In the genomic region with DNA sequence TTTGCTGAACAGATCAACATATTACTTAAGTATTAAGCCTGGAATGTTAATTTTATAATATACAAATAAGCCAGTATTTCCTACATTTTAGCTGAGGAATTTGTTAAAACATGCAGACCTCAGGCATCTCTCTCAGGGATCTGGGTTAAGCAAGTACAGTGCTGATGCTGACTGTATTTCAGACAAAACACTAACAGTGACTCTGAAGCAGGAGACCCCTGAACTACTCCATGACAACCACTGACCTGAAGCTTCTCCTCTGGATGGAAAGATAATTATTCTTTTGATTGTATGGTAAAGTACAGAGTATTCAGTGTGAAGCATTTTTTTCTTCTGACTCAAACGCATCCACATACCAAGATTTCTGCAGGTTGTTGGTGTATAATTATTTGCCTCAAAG, we compare ENCODE assay signal across 22 cellular contexts.
"Had no signal": no experiment of that assay in that cellular context is flagged by ENCODE, and none has a peak within 500 bp of the region (broad histone marks: within the 10 kb centered on the region; RNA-seq: fewer than 3 reads in every experiment).

No MANE protein-coding gene starts in this region.

- H3K4me3 ChIP-seq: gastrocnemius medialis, lower lobe of right lung, right lobe of liver, uterus had no signal

- DNase-seq: activated naive CD4-positive, alpha-beta T cell; activated T-cell treated with anti-CD3 and anti-CD28 coated beads, Interleukin-2, amount 50 U/mL, for 1 hour; amniotic stem cell; dermis blood vessel endothelial cell; effector memory CD4-positive, alpha-beta T cell; gastrocnemius medialis; head of caudate nucleus; islet precursor cell; lower lobe of right lung; naive thymus-derived CD4-positive, alpha-beta T cell; occipital lobe; right lobe of liver; small intestine; T-helper 9 cell; trophoblast cell; uterus had no signal

- H3K27me3 Mint-ChIP-seq: activated naive CD8-positive, alpha-beta T cell; activated T-helper 17 cell treated with anti-CD3 and anti-CD28 coated beads, Interleukin-2, amount 50 U/mL, for 72 hours; brain; stimulated activated memory B cell treated with anti-CD40 and anti-IgM and Interleukin-4, amounts not matched to agents 10 μg/mL and 1 μg/mL and 100 μg/mL, for 72 hours had no signal

- H3K27me3 ChIP-seq: gastrocnemius medialis, right lobe of liver, uterus had no signal

- H3K4me1 Mint-ChIP-seq: activated T-helper 17 cell treated with anti-CD3 and anti-CD28 coated beads, Interleukin-2, amount 50 U/mL, for 72 hours; naive thymus-derived CD4-positive, alpha-beta T cell; stimulated activated memory B cell treated with anti-CD40 and anti-IgM and Interleukin-4, amounts not matched to agents 10 μg/mL and 1 μg/mL and 100 μg/mL, for 72 hours had no signal

- H3K9me3 ChIP-seq: gastrocnemius medialis, lower lobe of right lung, right lobe of liver, uterus had no signal

- H3K27ac Mint-ChIP-seq: activated naive CD8-positive, alpha-beta T cell; activated T-helper 17 cell treated with anti-CD3 and anti-CD28 coated beads, Interleukin-2, amount 50 U/mL, for 72 hours; naive thymus-derived CD4-positive, alpha-beta T cell; stimulated activated memory B cell treated with anti-CD40 and anti-IgM and Interleukin-4, amounts not matched to agents 10 μg/mL and 1 μg/mL and 100 μg/mL, for 72 hours; WTC11 had no signal

- H3K4me3 Mint-ChIP-seq: activated naive CD8-positive, alpha-beta T cell; activated T-helper 17 cell treated with anti-CD3 and anti-CD28 coated beads, Interleukin-2, amount 50 U/mL, for 72 hours; brain; naive thymus-derived CD4-positive, alpha-beta T cell; neural crest cell; stimulated activated memory B cell treated with anti-CD40 and anti-IgM and Interleukin-4, amounts not matched to agents 10 μg/mL and 1 μg/mL and 100 μg/mL, for 72 hours; WTC11 had no signal

- H3K27ac ChIP-seq: gastrocnemius medialis, lower lobe of right lung, right lobe of liver, uterus had no signal

- H3K36me3 ChIP-seq: gastrocnemius medialis, lower lobe of right lung, right lobe of liver, uterus had no signal

- H3K4me1 ChIP-seq: gastrocnemius medialis, lower lobe of right lung, right lobe of liver, uterus had no signal

- FAIRE-seq: small intestine had no signal

- ATAC-seq: activated T-helper 17 cell treated with anti-CD3 and anti-CD28 coated beads, Interleukin-2, amount 50 U/mL, for 72 hours; gastrocnemius medialis; lower lobe of right lung; naive thymus-derived CD4-positive, alpha-beta T cell; right lobe of liver; stimulated activated memory B cell treated with anti-CD40 and anti-IgM and Interleukin-4, amounts not matched to agents 10 μg/mL and 1 μg/mL and 100 μg/mL, for 72 hours; WTC11 had no signal
